In genomic region chr1:156113263-156114004, GRCh38 we compare ENCODE assay signal across 1 cellular context.
TF ChIP-seq lines count a peak whose summit lies in the region.

No MANE protein-coding gene starts in this region.

TF ChIP-seq in GM23338, 12 proteins besides CTCF, POLR2A, EP300 and RAD21:
- TF ChIP-seq EZH2 (IDR thresholded peaks at IDR 0.05; ENCODE audit: low read depth, unreplicated experiment): no peak
